Comparison of ENCODE assay signal across 26 cellular contexts in the genomic region with DNA sequence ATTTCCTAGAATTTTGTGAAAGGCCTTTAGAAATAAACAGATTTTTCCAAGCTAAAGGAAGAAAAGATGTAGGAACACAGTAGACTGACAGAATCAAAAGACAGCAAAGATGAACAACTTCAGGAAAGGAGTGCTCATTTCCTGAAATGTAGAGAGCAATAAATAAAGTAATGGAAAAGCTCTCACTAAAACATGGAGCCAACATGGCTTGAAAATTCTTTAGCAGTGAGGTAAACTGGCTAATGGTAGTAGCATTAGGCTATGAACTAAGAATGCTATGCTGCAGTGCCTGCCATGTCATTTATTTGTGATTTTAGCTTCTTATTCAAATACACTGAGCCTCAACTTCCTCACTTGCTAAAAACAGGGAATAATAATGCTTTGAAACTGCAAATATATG.
DNase-seq lines count a peak whose midpoint lies in the region; ATAC-seq, FAIRE-seq and TF ChIP-seq lines count a peak whose summit lies in the region.
"Had no signal": no experiment of that assay in that cellular context is flagged by ENCODE, and none has a peak within 500 bp of the region (broad histone marks: within the 10 kb centered on the region; RNA-seq: fewer than 3 reads in every experiment).

No MANE protein-coding gene starts in this region.

- no peak overlapping the region for H3K9ac ChIP-seq in H1 (replicated peaks in 1 of 4; ENCODE audit: extremely low read depth in 1 of 4, low read depth in 3 of 4, low read length in 3 of 4)

- no peak for TF ChIP-seq POLR2A in H1 (IDR thresholded peaks at IDR 0.05; ENCODE audit: control extremely low read depth in 1 of 2, low read depth in 2 of 2, low read length in 2 of 2)

- H2BK5ac ChIP-seq in H1 (ENCODE audit: low read depth, low read length) = no peak overlapping the region

- H3K23ac ChIP-seq in H1 (ENCODE audit: insufficient read length) = no peak overlapping the region

- ATAC-seq in HG02623 (IDR thresholded peaks at IDR 0.05; ENCODE audit: unreplicated experiment) = no peak
- ATAC-seq: activated T-cell treated with anti-CD3 and anti-CD28 coated beads, Interleukin-2, amount 50 U/mL, for 72 hours; natural killer cell treated with Interleukin-12 subunit alpha and Interleukin-12 subunit beta and Interleukin-15 and Interleukin-18, amount 100 ng/mL, for 72 hours; upper lobe of right lung had no signal

- no peak overlapping the region for H4K5ac ChIP-seq in H1 (ENCODE audit: insufficient read length, low read depth, low read length)

- in situ Hi-C loops in ACHN (cut with HindIII; ENCODE audit: low pct_ligation_motif_present, low pct_unique_long_range_greater_than_20kb, low sequenced_read_pairs) = no loop called here

- no peak overlapping the region for H2BK12ac ChIP-seq in H1 (ENCODE audit: low read depth, low read length)

- no peaks in the 10 kb centered on the region for H3K9me3 ChIP-seq in H1 (ENCODE audit: insufficient read depth in 2 of 2, low read depth in 1 of 2, low read length in 1 of 2)
- H3K9me3 ChIP-seq: stomach, upper lobe of right lung had no signal

- peak overlapping the region; percentile 37; the same call in 1 of the 2 replicates for H3K27ac Mint-ChIP-seq in HFFc6
- no peak overlapping the region for H3K27ac Mint-ChIP-seq in type B pancreatic cell
- H3K27ac Mint-ChIP-seq: activated B cell treated with CpG ODN at 0.5 μM for 24 hours; activated CD4-positive, alpha-beta memory T cell treated with anti-CD3 and anti-CD28 coated beads, Interleukin-2, amount 10 ng/mL, durations not matched to agents 7 days and 5 days; activated naive CD4-positive, alpha-beta T cell treated with anti-CD3 and anti-CD28 coated beads, Interleukin-2, amount 50 U/mL, for 24 hours; activated T-cell treated with anti-CD3 and anti-CD28 coated beads, Interleukin-2, amount 50 U/mL, for 72 hours; CD4-positive, alpha-beta memory T cell; dendritic cell treated with granulocyte-macrophage colony-stimulating factor and Interleukin-4, amounts not matched to agents 40 ng/mL and 50 ng/mL, for 4 days; memory B cell; natural killer cell treated with Interleukin-12 subunit alpha and Interleukin-12 subunit beta and Interleukin-15 and Interleukin-18, amount 100 ng/mL, for 72 hours had no signal

- no peaks in the 10 kb centered on the region for H3K4me1 ChIP-seq in H1 (replicated peaks in 1 of 4; ENCODE audit: control insufficient read depth in 3 of 4, insufficient read depth in 4 of 4, low read length in 3 of 4)
- H3K4me1 ChIP-seq: upper lobe of right lung had no signal

- H3K27me3 Mint-ChIP-seq in HFFc6 (ENCODE audit: insufficient read depth) (no peaks in the 10 kb centered on the region; the same call in 1 of the 2 replicates), type B pancreatic cell (no peaks in the 10 kb centered on the region)
- H3K27me3 Mint-ChIP-seq: activated B cell treated with CpG ODN at 0.5 μM for 24 hours; activated CD4-positive, alpha-beta memory T cell treated with anti-CD3 and anti-CD28 coated beads, Interleukin-2, amount 10 ng/mL, durations not matched to agents 7 days and 5 days; activated naive CD4-positive, alpha-beta T cell treated with anti-CD3 and anti-CD28 coated beads, Interleukin-2, amount 50 U/mL, for 24 hours; CD4-positive, alpha-beta memory T cell; dendritic cell treated with granulocyte-macrophage colony-stimulating factor and Interleukin-4, amounts not matched to agents 40 ng/mL and 50 ng/mL, for 4 days; memory B cell; natural killer cell treated with Interleukin-12 subunit alpha and Interleukin-12 subunit beta and Interleukin-15 and Interleukin-18, amount 100 ng/mL, for 72 hours had no signal

- H3K4me1 Mint-ChIP-seq in HFFc6 (ENCODE audit: low read depth) (peaks cover 24% of the 10 kb centered on the region), type B pancreatic cell (ENCODE audit: unreplicated experiment) (peaks cover 4% of the 10 kb centered on the region)
- H3K4me1 Mint-ChIP-seq: activated B cell treated with CpG ODN at 0.5 μM for 24 hours; activated CD4-positive, alpha-beta memory T cell treated with anti-CD3 and anti-CD28 coated beads, Interleukin-2, amount 10 ng/mL, durations not matched to agents 7 days and 5 days; activated naive CD4-positive, alpha-beta T cell treated with anti-CD3 and anti-CD28 coated beads, Interleukin-2, amount 50 U/mL, for 24 hours; CD4-positive, alpha-beta memory T cell; memory B cell had no signal

- TF ChIP-seq EP300 in H1 (IDR thresholded peaks at IDR 0.05; ENCODE audit: borderline replicate concordance in 1 of 2, low read depth in 2 of 2, low read length in 2 of 2) = no peak

- no peak overlapping the region for H2BK20ac ChIP-seq in H1 (ENCODE audit: low read length)

- no peaks in the 10 kb centered on the region for H3K27me3 ChIP-seq in H1 (replicated peaks in 1 of 4; ENCODE audit: control insufficient read depth in 3 of 4, extremely low read depth in 1 of 4, insufficient read depth in 3 of 4, low read length in 3 of 4)
- H3K27me3 ChIP-seq: heart left ventricle, stomach, upper lobe of right lung had no signal

- no peak overlapping the region for H4K8ac ChIP-seq in H1 (ENCODE audit: extremely low read depth, insufficient read depth, low read length)

- H3K9me3 Mint-ChIP-seq in HFFc6 = no peaks in the 10 kb centered on the region
- H3K9me3 Mint-ChIP-seq in type B pancreatic cell = no peaks in the 10 kb centered on the region
- H3K9me3 Mint-ChIP-seq: activated CD4-positive, alpha-beta memory T cell treated with anti-CD3 and anti-CD28 coated beads, Interleukin-2, amount 10 ng/mL, durations not matched to agents 7 days and 5 days; activated naive CD4-positive, alpha-beta T cell treated with anti-CD3 and anti-CD28 coated beads, Interleukin-2, amount 50 U/mL, for 24 hours; dendritic cell treated with granulocyte-macrophage colony-stimulating factor and Interleukin-4, amounts not matched to agents 40 ng/mL and 50 ng/mL, for 4 days had no signal

- FAIRE-seq in H1 (lab: Jason Lieb, UNC) = no peak
- FAIRE-seq: A204.1 had no signal

- no peak overlapping the region for H4K91ac ChIP-seq in H1 (replicated peaks; ENCODE audit: insufficient read length, low read length)

- H2AFZ ChIP-seq in H1 (ENCODE audit: low read length) = peak overlapping the region; percentile 50; the same call in 1 of the 2 replicates

- no peak overlapping the region for H3K4me3 Mint-ChIP-seq in HFFc6
- no peak overlapping the region for H3K4me3 Mint-ChIP-seq in type B pancreatic cell
- H3K4me3 Mint-ChIP-seq: activated B cell treated with CpG ODN at 0.5 μM for 24 hours; activated CD4-positive, alpha-beta memory T cell treated with anti-CD3 and anti-CD28 coated beads, Interleukin-2, amount 10 ng/mL, durations not matched to agents 7 days and 5 days; activated naive CD4-positive, alpha-beta T cell treated with anti-CD3 and anti-CD28 coated beads, Interleukin-2, amount 50 U/mL, for 24 hours; activated T-cell treated with anti-CD3 and anti-CD28 coated beads, Interleukin-2, amount 50 U/mL, for 72 hours; CD4-positive, alpha-beta memory T cell; dendritic cell treated with granulocyte-macrophage colony-stimulating factor and Interleukin-4, amounts not matched to agents 40 ng/mL and 50 ng/mL, for 4 days; memory B cell; natural killer cell treated with Interleukin-12 subunit alpha and Interleukin-12 subunit beta and Interleukin-15 and Interleukin-18, amount 100 ng/mL, for 72 hours had no signal

- no peaks in the 10 kb centered on the region for H3K23me2 ChIP-seq in H1 (ENCODE audit: low read depth, low read length)

- no peak overlapping the region for H3K14ac ChIP-seq in H1 (ENCODE audit: insufficient read length)

- H3K36me3 ChIP-seq in H1 (ENCODE audit: control insufficient read depth in 2 of 4, insufficient read depth in 4 of 4, low read length in 3 of 4) = no peaks in the 10 kb centered on the region
- H3K36me3 ChIP-seq: heart left ventricle, stomach, upper lobe of right lung had no signal

- POLR2A ChIA-PET in H1 (lab: Charles Lee; ENCODE audit: partially characterized antibody) = no interaction called here

- H3K36me3 Mint-ChIP-seq in HFFc6 (ENCODE audit: low read depth) (no peaks in the 10 kb centered on the region), type B pancreatic cell (no peaks in the 10 kb centered on the region)
- H3K36me3 Mint-ChIP-seq: activated naive CD4-positive, alpha-beta T cell treated with anti-CD3 and anti-CD28 coated beads, Interleukin-2, amount 50 U/mL, for 24 hours; CD4-positive, alpha-beta memory T cell; memory B cell; natural killer cell treated with Interleukin-12 subunit alpha and Interleukin-12 subunit beta and Interleukin-15 and Interleukin-18, amount 100 ng/mL, for 72 hours had no signal

- TF ChIP-seq RAD21 in H1 (IDR thresholded peaks at IDR 0.05 in 1 of 2, conservative IDR thresholded peaks at IDR 0.05 in 1 of 2; ENCODE audit: low read depth in 2 of 2, low read length in 2 of 2) = no peak

- TF ChIP-seq CTCF in HFFc6 (IDR thresholded peaks at IDR 0.05) (no peak), H1 (IDR thresholded peaks at IDR 0.05; ENCODE audit: control extremely low read depth in 1 of 3, insufficient read depth in 1 of 3, low read depth in 1 of 3, low read length in 3 of 3) (no peak), type B pancreatic cell (conservative IDR thresholded peaks at IDR 0.05) (no peak)

- no peak overlapping the region for H3K56ac ChIP-seq in H1 (replicated peaks; ENCODE audit: insufficient read length, low read depth, low read length)

- no peak overlapping the region for H2AK5ac ChIP-seq in H1 (ENCODE audit: low read depth, low read length)

- no peak overlapping the region for H3K4me2 ChIP-seq in H1 (ENCODE audit: insufficient read depth in 1 of 2, low read depth in 2 of 2, low read length in 2 of 2)

- no peak overlapping the region for H3K4ac ChIP-seq in H1 (replicated peaks; ENCODE audit: insufficient read length, low read depth, low read length)

- no peak overlapping the region for H2BK120ac ChIP-seq in H1 (replicated peaks; ENCODE audit: low read depth, low read length)

- CTCF ChIA-PET in H1 (lab: Charles Lee; ENCODE audit: partially characterized antibody) = interaction anchor here (0.8 to 3.0 kb wide), 4 partner anchors 8 to 191 kb away, joined by 3 to 9 read pairs (median 3); no protein-coding TSS in a partner anchor

- H3K79me1 ChIP-seq in H1 (ENCODE audit: low read depth, low read length) = no peaks in the 10 kb centered on the region

- no peak overlapping the region for H2BK15ac ChIP-seq in H1 (ENCODE audit: low read length)

- no peaks in the 10 kb centered on the region for H4K20me1 ChIP-seq in H1 (replicated peaks in 1 of 2; ENCODE audit: control insufficient read depth in 1 of 2, insufficient read depth in 2 of 2, low read length in 2 of 2)

- no peak overlapping the region for H3K18ac ChIP-seq in H1 (ENCODE audit: extremely low read depth, low read length)

- H3K79me2 ChIP-seq in H1 (ENCODE audit: control insufficient read depth in 1 of 2, insufficient read depth in 2 of 2, low read length in 2 of 2) = no peaks in the 10 kb centered on the region

- no peak overlapping the region for H3K27ac ChIP-seq in H1 (ENCODE audit: low read depth, low read length)
- H3K27ac ChIP-seq: heart left ventricle, SK-N-MC, stomach, upper lobe of right lung had no signal

- no peak overlapping the region for H3K4me3 ChIP-seq in H1 (ENCODE audit: extremely low read depth in 1 of 4, insufficient read depth in 2 of 4, low read depth in 3 of 4, low read length in 4 of 4)
- H3K4me3 ChIP-seq: heart left ventricle, SK-N-MC, stomach, upper lobe of right lung had no signal

- peak; percentile 1 for DNase-seq in ACHN
- DNase-seq in HFFc6 = peak; percentile 25
- DNase-seq in H1 (ENCODE audit: low read depth in 1 of 2, low spot score in 2 of 2) = no peak
- DNase-seq in kidney glomerular epithelial cell (lab: John Stamatoyannopoulos, UW) = peak; percentile 50
- DNase-seq in effector CD8-positive, alpha-beta T cell (lab: John Stamatoyannopoulos, UW) = no peak
- DNase-seq in NCI-H1417 (lab: John Stamatoyannopoulos, UW) = no peak
- no peak for DNase-seq in type B pancreatic cell (ENCODE audit: extremely low spot score, unreplicated experiment)
- DNase-seq: activated B cell treated with CpG ODN at 0.5 μM for 24 hours; activated CD4-positive, alpha-beta memory T cell treated with anti-CD3 and anti-CD28 coated beads, Interleukin-2, amount 10 ng/mL, durations not matched to agents 7 days and 5 days; activated T-cell treated with anti-CD3 and anti-CD28 coated beads, Interleukin-2, amount 50 U/mL, for 72 hours; CD4-positive, alpha-beta memory T cell; DMS79; heart left ventricle; KG1; MV-4-11; NCI-H2029; NCI-H446 treated with DMSO at 0.1 percent for 48 hours; stomach; upper lobe of right lung had no signal

Comparison
In these comparisons a context has a peak if more than half of its experiments do, and no peak if none do; other contexts are left out.
1. DNase-seq: peak in ACHN (single experiment), HFFc6 (single experiment) and kidney glomerular epithelial cell (single experiment); none in H1 (0 of 2), effector CD8-positive, alpha-beta T cell (single experiment), NCI-H1417 (0 of 3) and type B pancreatic cell (single experiment).